In the genomic region with DNA sequence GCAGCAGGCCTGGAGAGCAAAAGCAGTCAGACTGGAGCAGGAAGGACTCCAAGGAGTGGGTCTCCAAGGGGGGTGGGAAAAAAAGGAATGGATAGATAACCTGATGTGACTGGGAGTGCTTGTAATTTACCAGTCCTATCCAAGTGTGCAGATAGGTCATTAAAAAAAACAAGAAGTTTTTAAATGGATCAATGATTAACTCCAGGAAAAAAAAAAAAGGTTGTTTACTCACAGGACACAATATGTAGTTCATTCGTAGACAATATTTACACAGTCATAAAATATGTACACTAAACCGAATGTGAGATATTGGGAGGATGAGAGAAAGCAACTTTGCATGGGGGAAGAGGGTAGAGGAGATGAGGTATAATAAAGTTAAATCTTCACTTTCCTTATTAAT, we compare ENCODE assay signal across 18 cellular contexts. TPM values are rescaled to one million over a fixed set of nuclear protein-coding genes. Genes with fewer than 3 reads are reported as not detected.
DNase-seq lines count a peak whose midpoint lies in the region; ATAC-seq, FAIRE-seq and TF ChIP-seq lines count a peak whose summit lies in the region.
"Had no signal": no experiment of that assay in that cellular context is flagged by ENCODE, and none has a peak within 500 bp of the region (broad histone marks: within the 10 kb centered on the region; RNA-seq: fewer than 3 reads in every experiment).

No MANE protein-coding gene starts in this region.

- no peak for DNase-seq in activated CD4-positive, alpha-beta T cell treated with anti-CD3 and anti-CD28 coated beads, Interleukin-2, amount 10 ng/mL, durations not matched to agents 24 days and 14 days
- no peak for DNase-seq in activated CD4-positive, alpha-beta T cell treated with anti-CD3 and anti-CD28 coated beads for 36 hours
- DNase-seq in NCI-H69 (lab: John Stamatoyannopoulos, UW) (peak; percentile 41), HepG2 (ENCODE audit: low spot score) (no peak), testis (no peak), SKM-1 treated with dmso at 0.1 percent for 144 hours (lab: John Stamatoyannopoulos, UW; ENCODE audit: unreplicated experiment) (no peak)
- DNase-seq: BE2C; CD4-positive, alpha-beta T cell; DMS153; EL; KBM-7; NCI-H1105 treated with DMSO at 0.1 percent for 48 hours; NCI-H1694; NCI-H510A; NCI-H82 had no signal

- no peaks in the 10 kb centered on the region for H3K27me3 Mint-ChIP-seq in activated CD4-positive, alpha-beta T cell treated with anti-CD3 and anti-CD28 coated beads, Interleukin-2, amount 10 ng/mL, durations not matched to agents 24 days and 14 days
- H3K27me3 Mint-ChIP-seq in activated CD4-positive, alpha-beta T cell treated with anti-CD3 and anti-CD28 coated beads for 36 hours = no peaks in the 10 kb centered on the region
- no peaks in the 10 kb centered on the region for H3K27me3 Mint-ChIP-seq in stimulated activated memory B cell treated with anti-CD40 and anti-IgM and Interleukin-4, amounts not matched to agents 10 μg/mL and 1 μg/mL and 100 μg/mL, for 72 hours
- H3K27me3 Mint-ChIP-seq: CD4-positive, alpha-beta T cell had no signal

- H3K9me3 Mint-ChIP-seq in activated CD4-positive, alpha-beta T cell treated with anti-CD3 and anti-CD28 coated beads, Interleukin-2, amount 10 ng/mL, durations not matched to agents 24 days and 14 days = no peaks in the 10 kb centered on the region
- H3K9me3 Mint-ChIP-seq in activated CD4-positive, alpha-beta T cell treated with anti-CD3 and anti-CD28 coated beads for 36 hours (ENCODE audit: low read depth) = no peaks in the 10 kb centered on the region
- H3K9me3 Mint-ChIP-seq in stimulated activated memory B cell treated with anti-CD40 and anti-IgM and Interleukin-4, amounts not matched to agents 10 μg/mL and 1 μg/mL and 100 μg/mL, for 72 hours = no peaks in the 10 kb centered on the region
- H3K9me3 Mint-ChIP-seq: CD4-positive, alpha-beta T cell had no signal

- no peak for TF ChIP-seq RAD21 in HepG2 (CRISPR knock-in tag; IDR thresholded peaks at IDR 0.05)

- FAIRE-seq in HepG2 (lab: Jason Lieb, UNC) = no peak
- FAIRE-seq: H54 had no signal

- no peak for ATAC-seq in activated CD4-positive, alpha-beta T cell treated with anti-CD3 and anti-CD28 coated beads for 36 hours
- no peak for ATAC-seq in HepG2
- no peak for ATAC-seq in stimulated activated memory B cell treated with anti-CD40 and anti-IgM and Interleukin-4, amounts not matched to agents 10 μg/mL and 1 μg/mL and 100 μg/mL, for 72 hours
- ATAC-seq in GM21529 (IDR thresholded peaks at IDR 0.05; ENCODE audit: unreplicated experiment) = no peak

- peaks cover 43% of the 10 kb centered on the region for H3K79me2 ChIP-seq in HepG2 (ENCODE audit: insufficient read depth, low read length)

- intact Hi-C loops in activated CD4-positive, alpha-beta T cell treated with anti-CD3 and anti-CD28 coated beads, Interleukin-2, amount 10 ng/mL, durations not matched to agents 24 days and 14 days (cut with micrococcal nuclease) = no loop called here
- intact Hi-C loops in activated CD4-positive, alpha-beta T cell treated with anti-CD3 and anti-CD28 coated beads for 36 hours (cut with DNase I, micrococcal nuclease) = no loop called here
- intact Hi-C loops in HepG2 (cut with micrococcal nuclease; ENCODE audit: unreplicated experiment) = no loop called here
- intact Hi-C loops in testis (cut with DNase I; ENCODE audit: low total_unique reads) = no loop called here

- POLR2A ChIA-PET in activated CD4-positive, alpha-beta T cell treated with anti-CD3 and anti-CD28 coated beads for 36 hours (lab: Charles Lee) = no interaction called here
- POLR2A ChIA-PET in HepG2 (lab: Yijun Ruan, JAX) = interaction anchor here (1.0 to 2.0 kb wide), 2 partner anchors 20 to 23 kb away, joined by 5 read pairs; a partner anchor contains a TSS

- TF ChIP-seq POLR2A in HepG2 (IDR thresholded peaks at IDR 0.05; ENCODE audit: insufficient read depth in 1 of 2, low read depth in 2 of 2, low read length in 2 of 2) (no peak), testis (IDR thresholded peaks at IDR 0.05) (no peak)

- H3K4me3 ChIP-seq in HepG2 (replicated peaks in 1 of 3; ENCODE audit: insufficient read depth in 1 of 3, low read depth in 2 of 3, low read length in 3 of 3) (no peak overlapping the region), testis (no peak overlapping the region)

- H3K27ac ChIP-seq in HepG2 (ENCODE audit: extremely low read length, insufficient read depth, low read length) = no peak overlapping the region
- H3K27ac ChIP-seq in testis = no peak overlapping the region

- H3K27me3 ChIP-seq in HepG2 (ENCODE audit: control insufficient read depth in 1 of 2, insufficient read depth in 2 of 2, low read length in 2 of 2) (no peaks in the 10 kb centered on the region), testis (no peaks in the 10 kb centered on the region)
- H3K27me3 ChIP-seq: BE2C had no signal

- 4% methylated on average over 2 of the region's 2 CpGs for WGBS in HepG2 (ENCODE audit: low lambda C conversion rate)
- WGBS in testis, 2 donors = 81 to 84% methylated on average over 2 of the region's 2 CpGs

- in situ Hi-C loops in HepG2 (cut with HindIII; ENCODE audit: extremely low pct_ligation_motif_present, low pct_unique_long_range_greater_than_20kb) = no loop called here

- peak overlapping the region; percentile 59 for H3K27ac Mint-ChIP-seq in activated CD4-positive, alpha-beta T cell treated with anti-CD3 and anti-CD28 coated beads, Interleukin-2, amount 10 ng/mL, durations not matched to agents 24 days and 14 days
- no peak overlapping the region for H3K27ac Mint-ChIP-seq in activated CD4-positive, alpha-beta T cell treated with anti-CD3 and anti-CD28 coated beads for 36 hours
- H3K27ac Mint-ChIP-seq in stimulated activated memory B cell treated with anti-CD40 and anti-IgM and Interleukin-4, amounts not matched to agents 10 μg/mL and 1 μg/mL and 100 μg/mL, for 72 hours = peak overlapping the region; percentile 44
- H3K27ac Mint-ChIP-seq: CD4-positive, alpha-beta T cell had no signal

- CTCF ChIA-PET in activated CD4-positive, alpha-beta T cell treated with anti-CD3 and anti-CD28 coated beads for 36 hours (lab: Charles Lee) = no interaction called here
- CTCF ChIA-PET in HepG2 (lab: Yijun Ruan, JAX; ENCODE audit: low intra/inter-chr PET ratio, low total read pairs) = no interaction called here

- H3K36me3 ChIP-seq in HepG2 (replicated peaks in 1 of 2; ENCODE audit: control insufficient read depth in 1 of 2, insufficient read depth in 2 of 2, low read length in 2 of 2) (peaks cover 11 to 37% of the 10 kb centered on the region in 2 experiments; a peak in 4 of 5 replicates), testis (ENCODE audit: low read depth, missing control alignments) (no peaks in the 10 kb centered on the region)

- peaks cover 20% of the 10 kb centered on the region for H3K36me3 Mint-ChIP-seq in activated CD4-positive, alpha-beta T cell treated with anti-CD3 and anti-CD28 coated beads, Interleukin-2, amount 10 ng/mL, durations not matched to agents 24 days and 14 days (ENCODE audit: low read depth)
- peaks cover 28% of the 10 kb centered on the region for H3K36me3 Mint-ChIP-seq in activated CD4-positive, alpha-beta T cell treated with anti-CD3 and anti-CD28 coated beads for 36 hours (ENCODE audit: low read depth)
- peaks cover 45% of the 10 kb centered on the region for H3K36me3 Mint-ChIP-seq in stimulated activated memory B cell treated with anti-CD40 and anti-IgM and Interleukin-4, amounts not matched to agents 10 μg/mL and 1 μg/mL and 100 μg/mL, for 72 hours

- no peak for TF ChIP-seq EP300 in HepG2 (IDR thresholded peaks at IDR 0.05; ENCODE audit: low read depth in 2 of 2, low read length in 2 of 2)
- no peak for TF ChIP-seq EP300 in HepG2 (CRISPR knock-in tag; IDR thresholded peaks at IDR 0.05; ENCODE audit: borderline replicate concordance)

- H4K20me1 ChIP-seq in HepG2 (ENCODE audit: insufficient read depth, low read length) = peaks cover 13% of the 10 kb centered on the region

- H3K4me2 ChIP-seq in HepG2 (ENCODE audit: low read depth, low read length) = 0 out of 2 replicates have a peak overlapping the region, but pooled peaks have one; percentile 39

- no TSS peak for BruUV-seq in HepG2 (replicated peaks; lab: Mats Ljungman, UMichigan)

- H3K4me1 ChIP-seq in HepG2 (ENCODE audit: insufficient read depth, low read length) = peaks cover 32% of the 10 kb centered on the region
- H3K4me1 ChIP-seq in testis = no peaks in the 10 kb centered on the region

- H3K9ac ChIP-seq in HepG2 (ENCODE audit: insufficient read depth, low read depth, low read length) = no peak overlapping the region

- no peaks in the 10 kb centered on the region for H3K9me3 ChIP-seq in HepG2 (ENCODE audit: low read length)
- H3K9me3 ChIP-seq in testis = no peaks in the 10 kb centered on the region
- H3K9me3 ChIP-seq: BE2C had no signal

- no peak overlapping the region for H2AFZ ChIP-seq in HepG2 (ENCODE audit: low read length)

- peaks cover 4% of the 10 kb centered on the region for H3K4me1 Mint-ChIP-seq in activated CD4-positive, alpha-beta T cell treated with anti-CD3 and anti-CD28 coated beads, Interleukin-2, amount 10 ng/mL, durations not matched to agents 24 days and 14 days
- H3K4me1 Mint-ChIP-seq in activated CD4-positive, alpha-beta T cell treated with anti-CD3 and anti-CD28 coated beads for 36 hours = peaks cover 10% of the 10 kb centered on the region
- peaks cover 31% of the 10 kb centered on the region for H3K4me1 Mint-ChIP-seq in stimulated activated memory B cell treated with anti-CD40 and anti-IgM and Interleukin-4, amounts not matched to agents 10 μg/mL and 1 μg/mL and 100 μg/mL, for 72 hours

- no peak overlapping the region for H3K4me3 Mint-ChIP-seq in activated CD4-positive, alpha-beta T cell treated with anti-CD3 and anti-CD28 coated beads, Interleukin-2, amount 10 ng/mL, durations not matched to agents 24 days and 14 days
- H3K4me3 Mint-ChIP-seq in activated CD4-positive, alpha-beta T cell treated with anti-CD3 and anti-CD28 coated beads for 36 hours = no peak overlapping the region
- no peak overlapping the region for H3K4me3 Mint-ChIP-seq in stimulated activated memory B cell treated with anti-CD40 and anti-IgM and Interleukin-4, amounts not matched to agents 10 μg/mL and 1 μg/mL and 100 μg/mL, for 72 hours
- H3K4me3 Mint-ChIP-seq: CD4-positive, alpha-beta T cell had no signal

- TF ChIP-seq CTCF in HepG2 (CRISPR knock-in tag; IDR thresholded peaks at IDR 0.05) = no peak
- no peak for TF ChIP-seq CTCF in testis (IDR thresholded peaks at IDR 0.05)

RNA-seq across cellular contexts. Expression of a gene that starts 20.4 kb away (rescaled TPM):
- total RNA-seq in activated CD4-positive, alpha-beta T cell treated with anti-CD3 and anti-CD28 coated beads, Interleukin-2, amount 10 ng/mL, durations not matched to agents 24 days and 14 days = 9.2 and 9.5 TPM in 2 replicates
- 1 to 10 TPM; 8.0 to 9.1 TPM for total RNA-seq in activated CD4-positive, alpha-beta T cell treated with anti-CD3 and anti-CD28 coated beads for 36 hours
- total RNA-seq in HepG2 (2016; rRNA removed; fragmentation: Illumina TruSeq; extraction: Trizol) = 12.5 and 15.2 TPM in 2 replicates
- 0.81 and 0.88 TPM in 2 replicates for total RNA-seq in HepG2 (2016; cell fraction: cytosol; rRNA removed; fragmentation: Illumina TruSeq; extraction: Trizol; ENCODE audit: low read depth)
- total RNA-seq in HepG2 (2016; cell fraction: insoluble cytoplasmic fraction; rRNA removed; fragmentation: Illumina TruSeq; extraction: Trizol) = 12.4 and 14.4 TPM in 2 replicates
- total RNA-seq in HepG2 (2016; cell fraction: membrane; rRNA removed; fragmentation: Illumina TruSeq; extraction: Trizol) = 5.8 and 6.1 TPM in 2 replicates
- 11.2 and 13.3 TPM in 2 replicates for total RNA-seq in HepG2 (2016; cell fraction: nucleus; rRNA removed; fragmentation: Illumina TruSeq; extraction: Trizol)
- 19.7 and 20.5 TPM in 2 replicates for polyA plus RNA-seq in HepG2 (2011; rRNA removed)
- 14.8 and 16.3 TPM in 2 replicates for polyA plus RNA-seq in HepG2 (2011; cell fraction: cytosol; rRNA removed)
- 25.4 and 27.5 TPM in 2 replicates for polyA plus RNA-seq in HepG2 (2011; cell fraction: nucleus; rRNA removed)
- 10.3 and 11.9 TPM in 2 replicates for polyA plus RNA-seq in HepG2 (2012)
- 0.35 and 0.64 TPM in 2 replicates for polyA plus RNA-seq in HepG2 (2016; cell fraction: cytosol; fragmentation: Illumina TruSeq; extraction: Trizol; ENCODE audit: low read depth)
- 11.5 and 11.7 TPM in 2 replicates for polyA plus RNA-seq in HepG2 (2016; cell fraction: insoluble cytoplasmic fraction; fragmentation: Illumina TruSeq; extraction: Trizol; ENCODE audit: low read depth)
- 3.5 and 4.3 TPM in 2 replicates for polyA plus RNA-seq in HepG2 (2016; cell fraction: membrane; fragmentation: Illumina TruSeq; extraction: Trizol; ENCODE audit: low read depth)
- 16.5 and 19.6 TPM in 2 replicates for polyA plus RNA-seq in HepG2 (2016; cell fraction: nucleus; fragmentation: Illumina TruSeq; extraction: Trizol; ENCODE audit: insufficient read depth, low read depth)
- 29.3 and 36.6 TPM in 2 replicates for polyA minus RNA-seq in HepG2 (2011; rRNA and poly(A)+ RNA removed; ENCODE audit: low replicate concordance)
- 11.4 and 13.4 TPM in 2 replicates for polyA minus RNA-seq in HepG2 (2011; cell fraction: cytosol; rRNA and poly(A)+ RNA removed)
- polyA minus RNA-seq in HepG2 (2011; cell fraction: nucleus; rRNA and poly(A)+ RNA removed) = 23.9 and 25.2 TPM in 2 replicates
- total RNA-seq in testis = 10 to 100 TPM; 28.4 to 33.8 TPM
- 20.4 TPM for polyA plus RNA-seq in testis (ENCODE audit: insufficient read depth, low read depth, low replicate concordance)

RNA-seq across cellular contexts. Expression of a gene that starts 22.4 kb away (rescaled TPM):
- total RNA-seq in activated CD4-positive, alpha-beta T cell treated with anti-CD3 and anti-CD28 coated beads, Interleukin-2, amount 10 ng/mL, durations not matched to agents 24 days and 14 days = 72.5 and 76.5 TPM in 2 replicates
- 10 to 100 TPM; 69.1 to 74.4 TPM for total RNA-seq in activated CD4-positive, alpha-beta T cell treated with anti-CD3 and anti-CD28 coated beads for 36 hours
- total RNA-seq in HepG2 (2016; rRNA removed; fragmentation: Illumina TruSeq; extraction: Trizol) = 115 and 127 TPM in 2 replicates
- 58.9 and 75.1 TPM in 2 replicates for total RNA-seq in HepG2 (2016; cell fraction: cytosol; rRNA removed; fragmentation: Illumina TruSeq; extraction: Trizol; ENCODE audit: low read depth)
- 119 and 128 TPM in 2 replicates for total RNA-seq in HepG2 (2016; cell fraction: insoluble cytoplasmic fraction; rRNA removed; fragmentation: Illumina TruSeq; extraction: Trizol)
- total RNA-seq in HepG2 (2016; cell fraction: membrane; rRNA removed; fragmentation: Illumina TruSeq; extraction: Trizol) = 66.5 and 84.7 TPM in 2 replicates
- total RNA-seq in HepG2 (2016; cell fraction: nucleus; rRNA removed; fragmentation: Illumina TruSeq; extraction: Trizol) = 73.9 and 76.5 TPM in 2 replicates
- 113 and 127 TPM in 2 replicates for polyA plus RNA-seq in HepG2 (2011; rRNA removed)
- polyA plus RNA-seq in HepG2 (2011; cell fraction: cytosol; rRNA removed) = 126 and 161 TPM in 2 replicates
- polyA plus RNA-seq in HepG2 (2011; cell fraction: nucleus; rRNA removed) = 121 and 122 TPM in 2 replicates
- 66.2 and 76.0 TPM in 2 replicates for polyA plus RNA-seq in HepG2 (2012)
- 48.7 and 72.2 TPM in 2 replicates for polyA plus RNA-seq in HepG2 (2016; cell fraction: cytosol; fragmentation: Illumina TruSeq; extraction: Trizol; ENCODE audit: low read depth)
- polyA plus RNA-seq in HepG2 (2016; cell fraction: insoluble cytoplasmic fraction; fragmentation: Illumina TruSeq; extraction: Trizol; ENCODE audit: low read depth) = 135 and 143 TPM in 2 replicates
- 58.4 and 72.9 TPM in 2 replicates for polyA plus RNA-seq in HepG2 (2016; cell fraction: membrane; fragmentation: Illumina TruSeq; extraction: Trizol; ENCODE audit: low read depth)
- polyA plus RNA-seq in HepG2 (2016; cell fraction: nucleus; fragmentation: Illumina TruSeq; extraction: Trizol; ENCODE audit: insufficient read depth, low read depth) = 111 and 117 TPM in 2 replicates
- 126 and 157 TPM in 2 replicates for polyA minus RNA-seq in HepG2 (2011; rRNA and poly(A)+ RNA removed; ENCODE audit: low replicate concordance)
- 42.8 and 47.7 TPM in 2 replicates for polyA minus RNA-seq in HepG2 (2011; cell fraction: cytosol; rRNA and poly(A)+ RNA removed)
- 54.1 and 61.8 TPM in 2 replicates for polyA minus RNA-seq in HepG2 (2011; cell fraction: nucleus; rRNA and poly(A)+ RNA removed)
- total RNA-seq in testis = 100 to 1,000 TPM; 195 to 262 TPM
- polyA plus RNA-seq in testis (ENCODE audit: insufficient read depth, low read depth, low replicate concordance) = 130 TPM

RNA-seq across cellular contexts. Expression of a gene that starts 40.9 kb away (rescaled TPM):
- 60.0 and 64.0 TPM in 2 replicates for total RNA-seq in activated CD4-positive, alpha-beta T cell treated with anti-CD3 and anti-CD28 coated beads, Interleukin-2, amount 10 ng/mL, durations not matched to agents 24 days and 14 days
- 10 to 100 TPM; 67.5 to 69.2 TPM for total RNA-seq in activated CD4-positive, alpha-beta T cell treated with anti-CD3 and anti-CD28 coated beads for 36 hours
- 37.8 and 49.1 TPM in 2 replicates for total RNA-seq in HepG2 (2016; rRNA removed; fragmentation: Illumina TruSeq; extraction: Trizol)
- total RNA-seq in HepG2 (2016; cell fraction: cytosol; rRNA removed; fragmentation: Illumina TruSeq; extraction: Trizol; ENCODE audit: low read depth) = 12.6 and 13.7 TPM in 2 replicates
- total RNA-seq in HepG2 (2016; cell fraction: insoluble cytoplasmic fraction; rRNA removed; fragmentation: Illumina TruSeq; extraction: Trizol) = 35.7 and 42.1 TPM in 2 replicates
- total RNA-seq in HepG2 (2016; cell fraction: membrane; rRNA removed; fragmentation: Illumina TruSeq; extraction: Trizol) = 24.4 and 28.3 TPM in 2 replicates
- 19.5 and 22.1 TPM in 2 replicates for total RNA-seq in HepG2 (2016; cell fraction: nucleus; rRNA removed; fragmentation: Illumina TruSeq; extraction: Trizol)
- polyA plus RNA-seq in HepG2 (2011; rRNA removed) = 18.9 and 23.0 TPM in 2 replicates
- 16.9 and 20.6 TPM in 2 replicates for polyA plus RNA-seq in HepG2 (2011; cell fraction: cytosol; rRNA removed)
- 6.3 and 8.5 TPM in 2 replicates for polyA plus RNA-seq in HepG2 (2011; cell fraction: nucleus; rRNA removed)
- 15.5 and 19.9 TPM in 2 replicates for polyA plus RNA-seq in HepG2 (2012)
- 9.5 and 9.6 TPM in 2 replicates for polyA plus RNA-seq in HepG2 (2016; cell fraction: cytosol; fragmentation: Illumina TruSeq; extraction: Trizol; ENCODE audit: low read depth)
- polyA plus RNA-seq in HepG2 (2016; cell fraction: insoluble cytoplasmic fraction; fragmentation: Illumina TruSeq; extraction: Trizol; ENCODE audit: low read depth) = 31.1 and 31.2 TPM in 2 replicates
- 16.1 and 18.2 TPM in 2 replicates for polyA plus RNA-seq in HepG2 (2016; cell fraction: membrane; fragmentation: Illumina TruSeq; extraction: Trizol; ENCODE audit: low read depth)
- 16.7 and 17.8 TPM in 2 replicates for polyA plus RNA-seq in HepG2 (2016; cell fraction: nucleus; fragmentation: Illumina TruSeq; extraction: Trizol; ENCODE audit: insufficient read depth, low read depth)
- polyA minus RNA-seq in HepG2 (2011; rRNA and poly(A)+ RNA removed; ENCODE audit: low replicate concordance) = 17.1 and 37.9 TPM in 2 replicates
- polyA minus RNA-seq in HepG2 (2011; cell fraction: cytosol; rRNA and poly(A)+ RNA removed) = 14.0 and 14.2 TPM in 2 replicates
- polyA minus RNA-seq in HepG2 (2011; cell fraction: nucleus; rRNA and poly(A)+ RNA removed) = 17.8 and 20.8 TPM in 2 replicates
- total RNA-seq in testis = 10 to 100 TPM; 18.6 to 23.8 TPM
- polyA plus RNA-seq in testis (ENCODE audit: insufficient read depth, low read depth, low replicate concordance) = 20.6 TPM
